39 cellular contexts compared by ENCODE assay signal in the genomic region with DNA sequence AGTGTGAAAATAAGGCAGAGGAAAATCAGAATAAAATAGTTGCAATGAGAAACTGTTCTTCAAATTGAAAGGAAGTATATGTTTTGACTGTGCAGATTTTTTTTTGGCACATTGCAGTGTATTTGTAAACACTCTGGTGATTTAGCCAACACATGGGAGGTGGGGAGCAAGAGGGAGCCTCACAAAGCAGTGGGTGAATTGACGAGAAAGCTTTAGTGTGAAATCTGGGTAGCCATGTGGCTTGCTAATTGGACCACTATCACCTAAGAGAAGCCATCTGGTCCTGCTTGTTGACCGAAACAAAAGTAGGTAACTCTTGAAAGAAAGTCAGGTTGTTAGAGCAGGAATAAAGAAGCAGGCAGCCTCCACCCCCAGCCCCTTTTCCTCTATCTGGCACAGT.
"Had no signal": no experiment of that assay in that cellular context is flagged by ENCODE, and none has a peak within 500 bp of the region (broad histone marks: within the 10 kb centered on the region; RNA-seq: fewer than 3 reads in every experiment).

No MANE protein-coding gene starts in this region.

- DNase-seq: activated CD4-positive, alpha-beta T cell treated with anti-CD3 and anti-CD28 coated beads for 36 hours; activated CD4-positive, alpha-beta T cell treated with anti-CD3 and anti-CD28 coated beads, Interleukin-2, amount 10 ng/mL, durations not matched to agents 7 days and 5 days; activated CD4-positive, alpha-beta T cell treated with anti-CD3 and anti-CD28 coated beads, Interleukin-2, amount 50 U/mL, for 48 hours; activated CD8-positive, alpha-beta memory T cell treated with anti-CD3 and anti-CD28 coated beads, Interleukin-2, amount 50 U/mL, for 4 hours; activated CD8-positive, alpha-beta T cell treated with anti-CD3 and anti-CD28 coated beads, Interleukin-2, amount 10 ng/mL, durations not matched to agents 7 days and 5 days; activated gamma-delta T cell treated with Interleukin-2 at 50 U/mL for 16 hours; activated naive CD4-positive, alpha-beta T cell treated with anti-CD3 and anti-CD28 coated beads for 36 hours; activated T-cell treated with anti-CD3 and anti-CD28 coated beads for 4 hours; activated T-cell treated with anti-CD3 and anti-CD28 coated beads, Interleukin-2, amount 50 U/mL, for 4 hours; adrenal gland; colonic mucosa; Kasumi-1; KG1; MG63; NCI-H1048; NCI-H1105 treated with DMSO at 0.1 percent for 48 hours; NCI-H1436; NCI-H187; NCI-H2029 treated with DMSO at 0.1 percent for 48 hours; NCI-H2107; NCI-H226; NCI-H446 treated with DMSO at 0.1 percent for 48 hours; NCI-H526; NCI-H774; NK-92 treated with Interleukin-12 subunit alpha and Interleukin-12 subunit beta, amount 100 ng/mL, for 24 hours; PC-3; Peyer's patch; RPMI8226; SHP77 treated with DMSO at 0.1 percent for 48 hours; SK-N-SH had no signal

- H3K27ac Mint-ChIP-seq: activated CD4-positive, alpha-beta T cell treated with anti-CD3 and anti-CD28 coated beads for 36 hours; activated CD4-positive, alpha-beta T cell treated with anti-CD3 and anti-CD28 coated beads, Interleukin-2, amount 10 ng/mL, durations not matched to agents 7 days and 5 days; activated CD8-positive, alpha-beta T cell treated with anti-CD3 and anti-CD28 coated beads, Interleukin-2, amount 10 ng/mL, durations not matched to agents 7 days and 5 days; activated naive CD4-positive, alpha-beta T cell treated with anti-CD3 and anti-CD28 coated beads for 36 hours; activated naive CD4-positive, alpha-beta T cell treated with anti-CD3 and anti-CD28 coated beads, Interleukin-2, amount 50 U/mL, for 72 hours; activated T-helper 1 cell treated with anti-CD3 and anti-CD28 coated beads, Interleukin-12 subunit alpha, Interleukin-12 subunit beta, Interleukin-2, Interleukin-4 antibody, amounts not matched to agents 30 ng/mL and 10 ng/mL and 1 ng/mL, durations not matched to agents 14 hours and 24 hours and 36 hours; brain; T-helper 1 cell treated with Interleukin-12 subunit alpha and Interleukin-12 subunit beta and Interleukin-4 antibody, amounts not matched to agents 30 μg/mL and 1 μg/mL, for 36 hours; T-helper 2 cell treated with Interferon-gamma antibody and Interleukin-4, amounts not matched to agents 5 μg/mL and 100 μg/mL, for 36 hours had no signal

- H3K27me3 Mint-ChIP-seq: activated CD4-positive, alpha-beta T cell treated with anti-CD3 and anti-CD28 coated beads for 36 hours; activated CD4-positive, alpha-beta T cell treated with anti-CD3 and anti-CD28 coated beads, Interleukin-2, amount 10 ng/mL, durations not matched to agents 7 days and 5 days; brain had no signal

- H3K36me3 Mint-ChIP-seq: activated naive CD4-positive, alpha-beta T cell treated with anti-CD3 and anti-CD28 coated beads, Interleukin-2, amount 50 U/mL, for 72 hours had no signal

- H3K27ac ChIP-seq: adrenal gland, colonic mucosa, Peyer's patch, SJSA1 had no signal

- H3K4me3 Mint-ChIP-seq: activated CD4-positive, alpha-beta T cell treated with anti-CD3 and anti-CD28 coated beads for 36 hours; activated CD4-positive, alpha-beta T cell treated with anti-CD3 and anti-CD28 coated beads, Interleukin-2, amount 10 ng/mL, durations not matched to agents 7 days and 5 days; activated CD8-positive, alpha-beta T cell treated with anti-CD3 and anti-CD28 coated beads, Interleukin-2, amount 10 ng/mL, durations not matched to agents 7 days and 5 days; activated naive CD4-positive, alpha-beta T cell treated with anti-CD3 and anti-CD28 coated beads for 36 hours; activated T-cell treated with anti-CD3 and anti-CD28 coated beads, Interleukin-2, amount 50 U/mL, for 4 hours; activated T-helper 1 cell treated with anti-CD3 and anti-CD28 coated beads, Interleukin-12 subunit alpha, Interleukin-12 subunit beta, Interleukin-2, Interleukin-4 antibody, amounts not matched to agents 30 ng/mL and 10 ng/mL and 1 ng/mL, durations not matched to agents 14 hours and 24 hours and 36 hours; brain; T-helper 1 cell treated with Interleukin-12 subunit alpha and Interleukin-12 subunit beta and Interleukin-4 antibody, amounts not matched to agents 30 μg/mL and 1 μg/mL, for 36 hours; T-helper 2 cell treated with Interferon-gamma antibody and Interleukin-4, amounts not matched to agents 5 μg/mL and 100 μg/mL, for 36 hours had no signal

- H3K36me3 ChIP-seq: adrenal gland, colonic mucosa, MG63, Peyer's patch, SJSA1 had no signal

- H3K27me3 ChIP-seq: adrenal gland, colonic mucosa, MG63, Peyer's patch, SJSA1 had no signal

- H3K4me1 ChIP-seq: adrenal gland, colonic mucosa, Peyer's patch, SJSA1 had no signal

- H3K4me3 ChIP-seq: adrenal gland, colonic mucosa, MG63, Peyer's patch, SJSA1 had no signal

- H3K9me3 ChIP-seq: adrenal gland, colonic mucosa, MG63, Peyer's patch, SJSA1, SK-N-SH had no signal

- H3K9me3 Mint-ChIP-seq: activated CD4-positive, alpha-beta T cell treated with anti-CD3 and anti-CD28 coated beads, Interleukin-2, amount 10 ng/mL, durations not matched to agents 7 days and 5 days; activated naive CD4-positive, alpha-beta T cell treated with anti-CD3 and anti-CD28 coated beads for 36 hours; activated naive CD4-positive, alpha-beta T cell treated with anti-CD3 and anti-CD28 coated beads, Interleukin-2, amount 50 U/mL, for 72 hours; activated T-cell treated with anti-CD3 and anti-CD28 coated beads, Interleukin-2, amount 50 U/mL, for 4 hours; activated T-helper 1 cell treated with anti-CD3 and anti-CD28 coated beads, Interleukin-12 subunit alpha, Interleukin-12 subunit beta, Interleukin-2, Interleukin-4 antibody, amounts not matched to agents 30 ng/mL and 10 ng/mL and 1 ng/mL, durations not matched to agents 14 hours and 24 hours and 36 hours; brain; T-helper 1 cell treated with Interleukin-12 subunit alpha and Interleukin-12 subunit beta and Interleukin-4 antibody, amounts not matched to agents 30 μg/mL and 1 μg/mL, for 36 hours; T-helper 2 cell treated with Interferon-gamma antibody and Interleukin-4, amounts not matched to agents 5 μg/mL and 100 μg/mL, for 36 hours had no signal

- H3K9ac ChIP-seq: SK-N-SH had no signal

- H3K4me2 ChIP-seq: SK-N-SH had no signal

- ATAC-seq: activated CD4-positive, alpha-beta T cell treated with anti-CD3 and anti-CD28 coated beads for 36 hours; activated CD4-positive, CD25-positive, alpha-beta regulatory T cell treated with anti-CD3 and anti-CD28 coated beads, Interleukin-2, amount 50 U/mL, for 24 hours; activated CD8-positive, alpha-beta T cell treated with anti-CD3 and anti-CD28 coated beads, Interleukin-2, amount 10 ng/mL, durations not matched to agents 7 days and 5 days; activated naive CD4-positive, alpha-beta T cell treated with anti-CD3 and anti-CD28 coated beads, Interleukin-2, amount 50 U/mL, for 72 hours; activated T-cell treated with anti-CD3 and anti-CD28 coated beads, Interleukin-2, amount 50 U/mL, for 4 hours; PC-3 had no signal

- FAIRE-seq: bronchial epithelial cell, TTC549 had no signal
